ENCODE assay signal across 11 cellular contexts in the genomic region with DNA sequence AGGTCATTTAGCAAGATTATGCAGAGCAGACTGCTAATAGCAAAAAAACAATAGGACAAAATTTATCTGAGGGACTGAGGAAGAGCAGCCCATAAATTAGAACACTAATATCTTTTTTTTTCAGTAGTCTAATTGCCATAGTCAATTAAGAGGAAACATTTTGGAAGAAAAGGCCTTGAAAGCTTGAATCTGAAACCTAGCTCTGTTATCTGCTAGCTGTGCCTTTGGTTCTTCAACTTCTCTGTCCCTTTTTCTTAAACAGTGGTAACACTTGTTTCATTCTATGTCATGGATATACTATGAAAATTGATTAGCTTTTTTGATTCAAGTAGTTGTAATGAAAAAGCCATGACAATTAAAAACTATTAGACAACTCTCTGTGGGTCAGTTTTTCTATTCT. TPM values are rescaled to one million over a fixed set of nuclear protein-coding genes. Genes with fewer than 3 reads are reported as not detected.
DNase-seq lines count a peak whose midpoint lies in the region; ATAC-seq and TF ChIP-seq lines count a peak whose summit lies in the region.
"Had no signal": no experiment of that assay in that cellular context is flagged by ENCODE, and none has a peak within 500 bp of the region (broad histone marks: within the 10 kb centered on the region; RNA-seq: fewer than 3 reads in every experiment).

No MANE protein-coding gene starts in this region.

- no peaks in the 10 kb centered on the region for H3K9me3 Mint-ChIP-seq in activated T-cell treated with anti-CD3 and anti-CD28 coated beads, Interleukin-2, amount 50 U/mL, for 24 hours
- H3K9me3 Mint-ChIP-seq in chondrocyte (ENCODE audit: low read depth) = no peaks in the 10 kb centered on the region
- H3K9me3 Mint-ChIP-seq in progenitor cell of endocrine pancreas (ENCODE audit: low read depth) = no peaks in the 10 kb centered on the region

- H3K36me3 Mint-ChIP-seq in activated T-cell treated with anti-CD3 and anti-CD28 coated beads, Interleukin-2, amount 50 U/mL, for 24 hours (ENCODE audit: low read depth) = peaks cover 53% of the 10 kb centered on the region
- no peaks in the 10 kb centered on the region for H3K36me3 Mint-ChIP-seq in chondrocyte (ENCODE audit: low read depth)
- no peaks in the 10 kb centered on the region for H3K36me3 Mint-ChIP-seq in progenitor cell of endocrine pancreas (ENCODE audit: insufficient read depth)

- ATAC-seq in HG02970 (IDR thresholded peaks at IDR 0.05; ENCODE audit: low FRiP score, unreplicated experiment) (no peak), GM18873 (IDR thresholded peaks at IDR 0.05; ENCODE audit: low FRiP score, unreplicated experiment) (no peak)

- no peak for TF ChIP-seq POLR2A in erythroblast (IDR thresholded peaks at IDR 0.05; ENCODE audit: low read length)

- no peak for DNase-seq in activated T-cell treated with anti-CD3 and anti-CD28 coated beads, Interleukin-2, amount 50 U/mL, for 24 hours
- no peak for DNase-seq in activated T-cell treated with anti-CD3 and anti-CD28 coated beads, Interleukin-2, amount 50 U/mL, for 48 hours
- DNase-seq in OCI-M1 (lab: John Stamatoyannopoulos, UW) = peak; percentile 26
- DNase-seq in chondrocyte (ENCODE audit: low spot score) = no peak
- DNase-seq in progenitor cell of endocrine pancreas (ENCODE audit: low spot score, unreplicated experiment) = no peak
- DNase-seq in erythroblast (lab: John Stamatoyannopoulos, UW) = no peak
- DNase-seq: activated CD4-positive, alpha-beta T cell treated with anti-CD3 and anti-CD28 coated beads, Interleukin-2, amount 50 U/mL, for 1 hour; GF-D8; SHP77 treated with DMSO at 0.1 percent for 48 hours had no signal

- no peaks in the 10 kb centered on the region for H3K27me3 Mint-ChIP-seq in activated T-cell treated with anti-CD3 and anti-CD28 coated beads, Interleukin-2, amount 50 U/mL, for 24 hours
- H3K27me3 Mint-ChIP-seq in chondrocyte (ENCODE audit: low read depth) (no peaks in the 10 kb centered on the region), progenitor cell of endocrine pancreas (no peaks in the 10 kb centered on the region)

- H3K27ac Mint-ChIP-seq in activated T-cell treated with anti-CD3 and anti-CD28 coated beads, Interleukin-2, amount 50 U/mL, for 24 hours = peak overlapping the region; percentile 99
- H3K27ac Mint-ChIP-seq in chondrocyte (ENCODE audit: unreplicated experiment) (no peak overlapping the region), progenitor cell of endocrine pancreas (no peak overlapping the region)

- TF ChIP-seq CTCF in chondrocyte (IDR thresholded peaks at IDR 0.05) (no peak), progenitor cell of endocrine pancreas (IDR thresholded peaks at IDR 0.05; ENCODE audit: unreplicated experiment) (no peak)

- peaks cover 50% of the 10 kb centered on the region for H3K4me1 Mint-ChIP-seq in activated T-cell treated with anti-CD3 and anti-CD28 coated beads, Interleukin-2, amount 50 U/mL, for 24 hours (ENCODE audit: low read depth)
- H3K4me1 Mint-ChIP-seq in chondrocyte (ENCODE audit: low read depth) = peaks cover 35% of the 10 kb centered on the region
- H3K4me1 Mint-ChIP-seq in progenitor cell of endocrine pancreas (ENCODE audit: low read depth) = peaks cover 13% of the 10 kb centered on the region

- H3K4me3 Mint-ChIP-seq in activated T-cell treated with anti-CD3 and anti-CD28 coated beads, Interleukin-2, amount 50 U/mL, for 24 hours = peak overlapping the region; percentile 99
- H3K4me3 Mint-ChIP-seq in chondrocyte (ENCODE audit: unreplicated experiment) (peak overlapping the region; percentile 94), progenitor cell of endocrine pancreas (ENCODE audit: low read depth) (peak overlapping the region; percentile 97)

RNA-seq across cellular contexts. Expression of a gene that starts 1.7 kb away (rescaled TPM):
- total RNA-seq in chondrocyte (15.2 to 27.2 TPM (median 16.7 TPM) in 3 replicates), progenitor cell of endocrine pancreas (20.3 and 24.7 TPM in 2 replicates)

RNA-seq across cellular contexts. Expression of a gene that starts 19.4 kb away (rescaled TPM):
- total RNA-seq in chondrocyte = 2.0 to 2.5 TPM (median 2.4 TPM) in 3 replicates
- total RNA-seq in progenitor cell of endocrine pancreas = 15.7 and 16.0 TPM in 2 replicates
